In genomic region chr2:166375205-166375735, GRCh38 we compare ENCODE assay signal across 7 cellular contexts. TPM values are rescaled to one million over a fixed set of nuclear protein-coding genes. Genes with fewer than 3 reads are reported as not detected.
DNase-seq lines count a peak whose midpoint lies in the region; ATAC-seq and TF ChIP-seq lines count a peak whose summit lies in the region.

No MANE protein-coding gene starts in this region.

- 0% methylated on average over 17 of the region's 17 CpGs for WGBS in heart right ventricle, 2 donors

- no peak overlapping the region for H2AFZ ChIP-seq in SU-DHL-6 (ENCODE audit: low read depth, low read length, severe bottlenecking)

- DNase-seq in EL (peak; percentile 56), HCEC 1CT (peak; percentile 52), heart right ventricle (no peak), retinal pigment epithelial cell (ENCODE audit: low read depth) (no peak), NCI-H1105 treated with DMSO at 0.1 percent for 48 hours (lab: John Stamatoyannopoulos, UW) (no peak), GOT3 (lab: John Stamatoyannopoulos, UW) (no peak)

- H3K27me3 ChIP-seq in SU-DHL-6 (ENCODE audit: low read length) (no peaks in the 10 kb centered on the region), heart right ventricle (peaks cover 0 to 27% (median 0%) of the 10 kb centered on the region in 7 donors)

- H3K9ac ChIP-seq in SU-DHL-6 (ENCODE audit: low read length), result no peak overlapping the region

- peak in 5 of 8 donors; percentile 3 to 35 (median 5) for ATAC-seq in heart right ventricle

- no peaks in the 10 kb centered on the region for H4K20me1 ChIP-seq in SU-DHL-6 (ENCODE audit: low read depth, low read length)

- TF ChIP-seq CTCF in SU-DHL-6 (IDR thresholded peaks at IDR 0.05; ENCODE audit: insufficient read depth, low read length, poor library complexity, severe bottlenecking) (no peak), heart right ventricle (IDR thresholded peaks at IDR 0.05) (no peak), retinal pigment epithelial cell (conservative IDR thresholded peaks at IDR 0.05; ENCODE audit: low read depth, low read length) (no peak)

- H3K27ac ChIP-seq in SU-DHL-6 (ENCODE audit: low read depth, low read length), result no peak overlapping the region
- H3K27ac ChIP-seq in heart right ventricle, result peak overlapping the region in 2 of 10 donors; percentile 28 to 38

- no peaks in the 10 kb centered on the region for H3K9me3 ChIP-seq in SU-DHL-6 (ENCODE audit: insufficient read depth, low read length)
- no peaks in the 10 kb centered on the region for H3K9me3 ChIP-seq in heart right ventricle

- no peaks in the 10 kb centered on the region for H3F3A ChIP-seq in SU-DHL-6 (ENCODE audit: insufficient read depth)

- no peak overlapping the region for H3K4me3 ChIP-seq in SU-DHL-6 (ENCODE audit: insufficient read depth, low read length, poor library complexity, severe bottlenecking)
- peak overlapping the region; percentile 34 to 78 (median 63) for H3K4me3 ChIP-seq in heart right ventricle
- H3K4me3 ChIP-seq in retinal pigment epithelial cell (ENCODE audit: low read length), result peak overlapping the region; percentile 76

- H3K36me3 ChIP-seq in SU-DHL-6 (ENCODE audit: low read length), result no peaks in the 10 kb centered on the region
- H3K36me3 ChIP-seq in heart right ventricle, result no peaks in the 10 kb centered on the region

- H3K9me2 ChIP-seq in SU-DHL-6 (replicated peaks; ENCODE audit: insufficient read depth, low read length), result no peaks in the 10 kb centered on the region

- peak overlapping the region; percentile 12 for H3K4me2 ChIP-seq in SU-DHL-6 (ENCODE audit: low read depth, low read length, poor library complexity, severe bottlenecking)

- peaks cover 0 to 18% (median 7%) of the 10 kb centered on the region in 9 donors for H3K4me1 ChIP-seq in heart right ventricle

- H3K79me2 ChIP-seq in SU-DHL-6 (ENCODE audit: insufficient read depth, low read length), result no peaks in the 10 kb centered on the region

- intact Hi-C loops in heart right ventricle (cut with DNase I), result no loop called here

RNA-seq across cellular contexts. Expression of gene SCN9A, which starts 0.5 kb away (rescaled TPM):
- total RNA-seq in heart right ventricle, result 1 to 10 TPM in 4 of 10 donors, under 1 TPM in 6; 0.32 to 2.9 (median 0.92) TPM
- polyA plus RNA-seq in heart right ventricle, result under 1 TPM; 0.10 to 0.59 TPM

Comparison
In these comparisons a context has a peak if more than half of its experiments do, and no peak if none do; other contexts are left out.
1. DNase-seq: peak in EL (single experiment) and HCEC 1CT (single experiment); none in heart right ventricle (0 of 2), retinal pigment epithelial cell (single experiment), NCI-H1105 treated with DMSO at 0.1 percent for 48 hours (single experiment) and GOT3 (single experiment).